ENCODE assay signal across 6 cellular contexts in the genomic region with DNA sequence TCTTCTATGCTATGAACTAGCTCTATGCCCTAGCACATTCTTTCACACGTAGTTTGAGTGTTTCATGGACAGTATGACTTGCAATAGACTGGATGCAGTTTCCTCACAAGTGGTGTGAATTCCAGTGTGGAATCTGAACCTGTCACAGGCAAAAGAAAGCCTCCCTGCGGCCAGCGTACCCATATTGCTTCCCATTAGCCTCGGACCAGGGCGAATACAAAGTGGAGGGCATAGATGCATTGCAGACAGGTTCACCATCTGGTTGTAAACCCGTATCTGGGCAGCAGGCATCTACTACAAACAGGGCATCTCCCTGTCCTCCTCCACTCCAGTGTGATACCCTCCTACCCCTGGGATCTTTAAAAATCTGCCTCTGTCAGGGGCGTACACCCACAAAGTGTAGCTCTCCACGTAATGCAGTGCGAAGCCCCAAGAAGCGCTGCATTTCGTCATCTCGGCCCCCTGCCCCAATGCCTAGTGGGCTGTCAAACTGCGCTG. TPM values are rescaled to one million over a fixed set of nuclear protein-coding genes. Genes with fewer than 3 reads are reported as not detected.
DNase-seq lines count a peak whose midpoint lies in the region; TF ChIP-seq lines count a peak whose summit lies in the region.

No MANE protein-coding gene starts in this region.

- H3K4me1 ChIP-seq in NT2/D1 (ENCODE audit: insufficient read depth, insufficient read length) = peaks cover 2% of the 10 kb centered on the region

- peaks cover 16% of the 10 kb centered on the region for H3K36me3 ChIP-seq in NT2/D1 (ENCODE audit: insufficient read depth, insufficient read length, low read length)

- DNase-seq in NT2/D1 (ENCODE audit: low read depth, low spot score) (no peak), fibroblast of pulmonary artery (ENCODE audit: low read depth) (no peak), NCI-H1048 (lab: John Stamatoyannopoulos, UW) (no peak), progenitor cell of endocrine pancreas (ENCODE audit: low spot score, unreplicated experiment) (no peak)
- no peak for DNase-seq in stimulated activated naive CD4-positive, alpha-beta T cell treated with Interleukin-2 at 50 U/mL for 16 hours (lab: John Stamatoyannopoulos, UW)

- no peaks in the 10 kb centered on the region for H3K27me3 ChIP-seq in NT2/D1 (ENCODE audit: insufficient read depth, insufficient read length)

- no peak overlapping the region for H3K4me3 Mint-ChIP-seq in progenitor cell of endocrine pancreas (ENCODE audit: low read depth)

- H3K36me3 Mint-ChIP-seq in progenitor cell of endocrine pancreas (ENCODE audit: insufficient read depth) = peaks cover 3% of the 10 kb centered on the region

- no peaks in the 10 kb centered on the region for H3K9me3 ChIP-seq in NT2/D1 (ENCODE audit: insufficient read depth, low read length)

- peaks cover 22% of the 10 kb centered on the region for H3K4me1 Mint-ChIP-seq in progenitor cell of endocrine pancreas (ENCODE audit: low read depth)

- H3K9me3 Mint-ChIP-seq in progenitor cell of endocrine pancreas (ENCODE audit: low read depth) = no peaks in the 10 kb centered on the region

- peak overlapping the region; percentile 98 for H3K27ac ChIP-seq in temporal lobe (ENCODE audit: low read depth, low read length)

- H3K4me3 ChIP-seq in NT2/D1 (ENCODE audit: insufficient read length, low read depth) (peak overlapping the region; percentile 63), fibroblast of pulmonary artery (replicated peaks; ENCODE audit: low read depth, low read length) (peak overlapping the region; percentile 90)

- no peaks in the 10 kb centered on the region for H3K27me3 Mint-ChIP-seq in progenitor cell of endocrine pancreas

- peak overlapping the region; percentile 80 for H3K9ac ChIP-seq in NT2/D1 (ENCODE audit: insufficient read length, low read depth)

- H3K27ac Mint-ChIP-seq in progenitor cell of endocrine pancreas = no peak overlapping the region

- TF ChIP-seq CTCF in fibroblast of pulmonary artery (IDR thresholded peaks at IDR 0.05; ENCODE audit: low read length, missing control alignments) = no peak
- no peak for TF ChIP-seq CTCF in progenitor cell of endocrine pancreas (IDR thresholded peaks at IDR 0.05; ENCODE audit: unreplicated experiment)

RNA-seq across cellular contexts. Expression of a gene that starts 1.4 kb away (rescaled TPM):
- total RNA-seq in temporal lobe = 29.7 TPM
- total RNA-seq in progenitor cell of endocrine pancreas = 86.0 and 87.2 TPM in 2 replicates

RNA-seq across cellular contexts. Expression of a gene that starts 12.8 kb away (rescaled TPM):
- 5.7 TPM for total RNA-seq in temporal lobe
- total RNA-seq in progenitor cell of endocrine pancreas = 106 and 111 TPM in 2 replicates

RNA-seq across cellular contexts. Expression of a gene that starts 25.3 kb away (rescaled TPM):
- 57.0 TPM for total RNA-seq in temporal lobe
- 53.0 and 54.7 TPM in 2 replicates for total RNA-seq in progenitor cell of endocrine pancreas

RNA-seq across cellular contexts. Expression of a gene that starts 34.2 kb away (rescaled TPM):
- 3.0 TPM for total RNA-seq in temporal lobe
- total RNA-seq in progenitor cell of endocrine pancreas = 3.2 and 3.4 TPM in 2 replicates

RNA-seq across cellular contexts. Expression of a gene that starts 34.7 kb away (rescaled TPM):
- total RNA-seq in temporal lobe (178 TPM), progenitor cell of endocrine pancreas (144 and 157 TPM in 2 replicates)

Comparison
In these comparisons a context has a peak if more than half of its experiments do, and no peak if none do; other contexts are left out.
1. RNA of a gene that starts 12.8 kb away (total RNA-seq): 106 to 111 TPM in progenitor cell of endocrine pancreas; 5.7 TPM in temporal lobe (single experiment); every median in the first group is over 10 times any median in the second.